Comparison of ENCODE assay signal across 8 cellular contexts in genomic region chr19:18007605-18007938, GRCh38.
DNase-seq lines count a peak whose midpoint lies in the region; ATAC-seq and TF ChIP-seq lines count a peak whose summit lies in the region.

No MANE protein-coding gene starts in this region.

- H3K36me3 ChIP-seq in Loucy (ENCODE audit: insufficient read depth, low read length) (peaks cover 23% of the 10 kb centered on the region; the same call in 1 of the 2 replicates), duodenal mucosa (ENCODE audit: control insufficient read depth in 1 of 2, insufficient read depth in 2 of 2, low read length in 2 of 2) (peaks cover 22 to 26% of the 10 kb centered on the region in 2 donors), muscle layer of duodenum (ENCODE audit: control insufficient read depth in 1 of 2, insufficient read depth in 2 of 2, low read length in 2 of 2) (peaks cover 11 to 23% of the 10 kb centered on the region in 2 donors)

- peaks cover 8% of the 10 kb centered on the region for H3K4me1 ChIP-seq in Loucy (ENCODE audit: insufficient read depth, low read length, poor library complexity, severe bottlenecking)
- H3K4me1 ChIP-seq in duodenal mucosa (ENCODE audit: control insufficient read depth in 1 of 2, insufficient read depth in 2 of 2, low read length in 2 of 2): peaks cover 13 to 16% of the 10 kb centered on the region in 2 donors
- H3K4me1 ChIP-seq in muscle layer of duodenum (ENCODE audit: control insufficient read depth in 1 of 2, insufficient read depth in 2 of 2, low read length in 2 of 2): peaks cover 0 to 20% of the 10 kb centered on the region in 2 donors

- H3K9me2 ChIP-seq in Loucy (replicated peaks; ENCODE audit: low read depth, low read length): no peaks in the 10 kb centered on the region

- H3K9ac ChIP-seq in Loucy (ENCODE audit: low read depth, low read length, poor library complexity, severe bottlenecking): peak overlapping the region; percentile 17
- peak overlapping the region; percentile 59 to 76 for H3K9ac ChIP-seq in duodenal mucosa (ENCODE audit: low read depth in 1 of 2, low read length in 2 of 2)

- peak overlapping the region; percentile 73 for H3K27ac ChIP-seq in duodenal mucosa (ENCODE audit: low read depth, low read length)
- peak overlapping the region; percentile 63 for H3K27ac ChIP-seq in muscle layer of duodenum (ENCODE audit: low read length)

- H3K79me2 ChIP-seq in Loucy (ENCODE audit: insufficient read depth, low read length): peaks cover 1% of the 10 kb centered on the region; the same call in 1 of the 2 replicates

- H3K4me2 ChIP-seq in Loucy (ENCODE audit: low read depth, low read length, poor library complexity, severe bottlenecking): peak overlapping the region; percentile 92

- TF ChIP-seq CTCF in Loucy (conservative IDR thresholded peaks at IDR 0.05; ENCODE audit: low read length): no peak

- peak; percentile 15 for ATAC-seq in GM19467 (IDR thresholded peaks at IDR 0.05; ENCODE audit: unreplicated experiment)

- H3K9me3 ChIP-seq in Loucy (ENCODE audit: insufficient read depth, low read depth, low read length) (no peaks in the 10 kb centered on the region), duodenal mucosa (ENCODE audit: control insufficient read depth in 1 of 2, low read length in 2 of 2) (no peaks in the 10 kb centered on the region), muscle layer of duodenum (ENCODE audit: control insufficient read depth in 1 of 2, low read length in 2 of 2) (no peaks in the 10 kb centered on the region)

- no peak for DNase-seq in stimulated activated CD4-positive, alpha-beta T cell treated with anti-CD3 and anti-CD28 coated beads, Interleukin-2, amount 100 ng/mL, for 24 hours
- DNase-seq in NCI-H510A treated with DMSO at 0.1 percent for 48 hours (lab: John Stamatoyannopoulos, UW): no peak
- no peak for DNase-seq in SKM-1 treated with dmso at 0.1 percent for 144 hours (lab: John Stamatoyannopoulos, UW; ENCODE audit: unreplicated experiment)
- no peak for DNase-seq in NCI-H1694 (lab: John Stamatoyannopoulos, UW)

- H3K4me3 ChIP-seq in Loucy (ENCODE audit: low read length, poor library complexity, severe bottlenecking) (peak overlapping the region; percentile 69), duodenal mucosa (ENCODE audit: low read depth in 1 of 2, low read length in 2 of 2) (peak overlapping the region; percentile 67 to 79), muscle layer of duodenum (ENCODE audit: low read depth in 1 of 2, low read length in 2 of 2) (peak overlapping the region; percentile 66 to 76)

- peaks cover 8% of the 10 kb centered on the region for H4K20me1 ChIP-seq in Loucy (ENCODE audit: insufficient read depth, low read length, poor library complexity, severe bottlenecking)

- H3F3A ChIP-seq in Loucy (ENCODE audit: low read depth): no peaks in the 10 kb centered on the region

- H3K27me3 ChIP-seq in Loucy (ENCODE audit: insufficient read depth, low read length, poor library complexity, severe bottlenecking) (no peaks in the 10 kb centered on the region), duodenal mucosa (ENCODE audit: control insufficient read depth in 1 of 2, insufficient read depth in 2 of 2, low read length in 2 of 2) (no peaks in the 10 kb centered on the region), muscle layer of duodenum (ENCODE audit: low read depth, low read length) (no peaks in the 10 kb centered on the region)

- H2AFZ ChIP-seq in Loucy (ENCODE audit: low read length): no peak overlapping the region
